Comparison of ENCODE assay signal across 12 cellular contexts in genomic region chr1:215523128-215523861, GRCh38. TPM values are rescaled to one million over a fixed set of nuclear protein-coding genes. Genes with fewer than 3 reads are reported as not detected.
DNase-seq lines count a peak whose midpoint lies in the region; TF ChIP-seq lines count a peak whose summit lies in the region.
"Had no signal": no experiment of that assay in that cellular context is flagged by ENCODE, and none has a peak within 500 bp of the region (broad histone marks: within the 10 kb centered on the region; RNA-seq: fewer than 3 reads in every experiment).

No MANE protein-coding gene starts in this region.

- H3K27ac ChIP-seq in C4-2B: no peak overlapping the region
- H3K27ac ChIP-seq: brain microvascular endothelial cell, SK-N-MC had no signal

- DNase-seq in LHCN-M2 (ENCODE audit: low read depth) (peak; percentile 37), astrocyte of the hippocampus (ENCODE audit: low read depth, low spot score) (peak; percentile 37), lung microvascular endothelial cell (ENCODE audit: low read depth in 2 of 2) (peak; percentile 25), NCI-H1092 treated with DMSO at 0.1 percent for 48 hours (lab: John Stamatoyannopoulos, UW) (no peak), NCI-H1436 treated with DMSO at 0.1 percent for 48 hours (lab: John Stamatoyannopoulos, UW) (no peak), NK-92 (lab: John Stamatoyannopoulos, UW; ENCODE audit: unreplicated experiment) (no peak), G401 (ENCODE audit: low spot score) (no peak)
- DNase-seq: brain microvascular endothelial cell, GOT3, NCI-H1436 had no signal

- peak; percentile 29 for TF ChIP-seq CTCF in C4-2B (conservative IDR thresholded peaks at IDR 0.05)

- in situ Hi-C loops in G401 (cut with HindIII; ENCODE audit: low sequenced_read_pairs): no loop called here

RNA-seq across cellular contexts. Expression of gene KCTD3, which starts 43.8 kb away (rescaled TPM):
- total RNA-seq in LHCN-M2 (2014; rRNA removed) (34.8 and 42.1 TPM in 2 replicates), lung microvascular endothelial cell (34.2 and 38.9 TPM in 2 replicates)
- 11.9 TPM for polyA plus RNA-seq in LHCN-M2 (2012)
- 33.5 and 44.0 TPM in 2 replicates for total RNA-seq in G401 (2014; rRNA removed; shearing (Covaris generic))

Comparison
In these comparisons a context has a peak if more than half of its experiments do, and no peak if none do; other contexts are left out.
1. DNase-seq: peak in LHCN-M2 (single experiment), astrocyte of the hippocampus (single experiment) and lung microvascular endothelial cell (2 of 2); none in NCI-H1092 treated with DMSO at 0.1 percent for 48 hours (single experiment), NCI-H1436 treated with DMSO at 0.1 percent for 48 hours (single experiment), NK-92 (single experiment) and G401 (single experiment).